ENCODE assay signal across 16 cellular contexts in genomic region chr18:34364699-34365098, GRCh38.
DNase-seq lines count a peak whose midpoint lies in the region; ATAC-seq, FAIRE-seq and TF ChIP-seq lines count a peak whose summit lies in the region.
"Had no signal": no experiment of that assay in that cellular context is flagged by ENCODE, and none has a peak within 500 bp of the region (broad histone marks: within the 10 kb centered on the region; RNA-seq: fewer than 3 reads in every experiment).

No MANE protein-coding gene starts in this region.

- H3K9me3 ChIP-seq in BLaER1 = no peaks in the 10 kb centered on the region; the same call in 1 of the 2 replicates
- H3K9me3 ChIP-seq in heart left ventricle = no peaks in the 10 kb centered on the region
- no peaks in the 10 kb centered on the region for H3K9me3 ChIP-seq in aorta (ENCODE audit: control insufficient read depth, low read length)
- H3K9me3 ChIP-seq: A549, BE2C had no signal

- no peak overlapping the region for H3K9ac ChIP-seq in BLaER1

- H4K20me1 ChIP-seq in BLaER1 = no peaks in the 10 kb centered on the region

- H3K4me3 ChIP-seq in BLaER1 (no peak overlapping the region), heart left ventricle (no peak overlapping the region), aorta (ENCODE audit: low read length in 2 of 2) (no peak overlapping the region)
- H3K4me3 ChIP-seq: A549 had no signal

- ATAC-seq in heart left ventricle = no peak
- ATAC-seq in aorta (ENCODE audit: low FRiP score) = no peak
- ATAC-seq: A549; CD8-positive, alpha-beta T cell had no signal

- no peaks in the 10 kb centered on the region for H3K27me3 ChIP-seq in BLaER1
- no peaks in the 10 kb centered on the region for H3K27me3 ChIP-seq in heart left ventricle
- H3K27me3 ChIP-seq in aorta (ENCODE audit: control insufficient read depth in 1 of 2, insufficient read depth in 2 of 2, low read length in 1 of 2) = peaks cover 0 to 2% of the 10 kb centered on the region in 2 donors

- no peak overlapping the region for H3K27ac ChIP-seq in BLaER1
- H3K27ac ChIP-seq in heart left ventricle = no peak overlapping the region
- no peak overlapping the region for H3K27ac ChIP-seq in aorta (ENCODE audit: low read depth in 1 of 2, low read length in 2 of 2)
- H3K27ac ChIP-seq: A549 had no signal

- TF ChIP-seq CTCF in D721Med (IDR thresholded peaks at IDR 0.05; ENCODE audit: insufficient read depth, missing control alignments) (no peak), heart left ventricle (IDR thresholded peaks at IDR 0.05) (no peak)

- no peak for TF ChIP-seq POLR2A in heart left ventricle (IDR thresholded peaks at IDR 0.05)

- intact Hi-C loops in posterior cingulate gyrus (cut with DNase I) (no loop called here), heart left ventricle (cut with DNase I) (no loop called here), aorta (cut with DNase I) (no loop called here)

- H3K4me2 ChIP-seq in BLaER1 = peak overlapping the region; percentile 68; the same call in 1 of the 2 replicates
- H3K4me2 ChIP-seq: A549 had no signal

- DNase-seq in D721Med (ENCODE audit: insufficient read length, low spot score) (no peak), NCI-H748 treated with DMSO at 0.1 percent for 48 hours (lab: John Stamatoyannopoulos, UW) (peak; percentile 72), frontal cortex (ENCODE audit: low spot score in 2 of 2) (no peak), posterior cingulate gyrus (no peak), heart left ventricle (no peak), aorta (no peak)
- DNase-seq: BE2C; CD8-positive, alpha-beta T cell; DMS 273 treated with DMSO at 0.1 percent for 48 hours; DMS79 treated with DMSO at 0.1 percent for 48 hours; EL; GOT3; H9 had no signal

- FAIRE-seq in D721Med (lab: Jason Lieb, UNC) (peak; percentile 76), frontal cortex (lab: Jason Lieb, UNC) (peak; percentile 44)
- FAIRE-seq: A549, GM12891 had no signal

- no peaks in the 10 kb centered on the region for H3K36me3 ChIP-seq in BLaER1
- H3K36me3 ChIP-seq in heart left ventricle = no peaks in the 10 kb centered on the region
- H3K36me3 ChIP-seq in aorta (ENCODE audit: control insufficient read depth in 1 of 2, insufficient read depth in 2 of 2, low read length in 1 of 2) = no peaks in the 10 kb centered on the region
- H3K36me3 ChIP-seq: BE2C had no signal

- peaks cover 19% of the 10 kb centered on the region for H3K4me1 ChIP-seq in BLaER1
- no peaks in the 10 kb centered on the region for H3K4me1 ChIP-seq in heart left ventricle
- no peaks in the 10 kb centered on the region for H3K4me1 ChIP-seq in aorta (ENCODE audit: control insufficient read depth in 1 of 2, insufficient read depth in 2 of 2, low read length in 2 of 2)
- H3K4me1 ChIP-seq: A549, BE2C had no signal

- 48 to 67% (median 63%) methylated on average over 1 of the region's 1 CpG for WGBS in heart left ventricle, 4 donors
- 38 to 46% methylated on average over 1 of the region's 1 CpG for WGBS in aorta, 2 donors
